1 cellular context compared by ENCODE assay signal in genomic region chr5:181037365-181037861, GRCh38.
TF ChIP-seq lines count a peak whose summit lies in the region.

No MANE protein-coding gene starts in this region.

TF ChIP-seq in WTC11, 78 proteins besides CTCF, POLR2A, EP300 and RAD21 (continued from another document):
- no peak for TF ChIP-seq FOXP4 (CRISPR knock-in tag; IDR thresholded peaks at IDR 0.05)
- TF ChIP-seq AR (CRISPR knock-in tag; IDR thresholded peaks at IDR 0.05): no peak
- no peak for TF ChIP-seq NR1H2 (CRISPR knock-in tag; IDR thresholded peaks at IDR 0.05)
- no peak for TF ChIP-seq GRHL2 (CRISPR knock-in tag; IDR thresholded peaks at IDR 0.05; ENCODE audit: insufficient replicate concordance, severe bottlenecking)
- TF ChIP-seq GABPB1 (CRISPR knock-in tag; IDR thresholded peaks at IDR 0.05): no peak
